1 cellular context compared by ENCODE assay signal in the genomic region with DNA sequence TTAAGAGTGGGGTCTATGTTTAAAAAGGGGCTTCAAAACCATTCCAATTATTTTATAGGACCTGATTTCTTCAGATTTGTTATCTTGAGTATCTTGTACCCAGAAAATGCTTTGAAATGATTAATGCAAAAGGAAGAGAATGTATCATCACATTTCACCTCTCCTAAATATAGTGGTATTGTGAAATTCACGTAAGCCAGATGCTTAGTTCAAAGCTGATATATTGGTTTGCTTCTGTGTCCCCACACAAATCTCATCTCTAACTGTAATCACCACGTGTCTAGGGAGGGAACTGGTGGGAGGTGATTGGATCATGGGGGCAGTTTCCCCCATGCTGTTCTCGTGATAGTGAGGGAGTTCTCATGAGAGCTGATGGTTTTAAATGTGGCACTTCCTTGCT.
TF ChIP-seq lines count a peak whose summit lies in the region.

No MANE protein-coding gene starts in this region.

TF ChIP-seq in IMR-90, 13 proteins besides CTCF, POLR2A, EP300 and RAD21:
- no peak for TF ChIP-seq RCOR1 (IDR thresholded peaks at IDR 0.05; ENCODE audit: insufficient replicate concordance, low read length)
- peak; percentile 77 for TF ChIP-seq CEBPB (IDR thresholded peaks at IDR 0.05; ENCODE audit: low read depth, low read length)
- TF ChIP-seq FOS (IDR thresholded peaks at IDR 0.05; ENCODE audit: low read depth, low read length), result no peak
